Comparison of ENCODE assay signal across 14 cellular contexts in genomic region chr20:3732327-3733118, GRCh38. TPM values are rescaled to one million over a fixed set of nuclear protein-coding genes. Genes with fewer than 3 reads are reported as not detected.
DNase-seq lines count a peak whose midpoint lies in the region; ATAC-seq and TF ChIP-seq lines count a peak whose summit lies in the region.
"Had no signal": no experiment of that assay in that cellular context is flagged by ENCODE, and none has a peak within 500 bp of the region (broad histone marks: within the 10 kb centered on the region; RNA-seq: fewer than 3 reads in every experiment).

A gene with protein sequence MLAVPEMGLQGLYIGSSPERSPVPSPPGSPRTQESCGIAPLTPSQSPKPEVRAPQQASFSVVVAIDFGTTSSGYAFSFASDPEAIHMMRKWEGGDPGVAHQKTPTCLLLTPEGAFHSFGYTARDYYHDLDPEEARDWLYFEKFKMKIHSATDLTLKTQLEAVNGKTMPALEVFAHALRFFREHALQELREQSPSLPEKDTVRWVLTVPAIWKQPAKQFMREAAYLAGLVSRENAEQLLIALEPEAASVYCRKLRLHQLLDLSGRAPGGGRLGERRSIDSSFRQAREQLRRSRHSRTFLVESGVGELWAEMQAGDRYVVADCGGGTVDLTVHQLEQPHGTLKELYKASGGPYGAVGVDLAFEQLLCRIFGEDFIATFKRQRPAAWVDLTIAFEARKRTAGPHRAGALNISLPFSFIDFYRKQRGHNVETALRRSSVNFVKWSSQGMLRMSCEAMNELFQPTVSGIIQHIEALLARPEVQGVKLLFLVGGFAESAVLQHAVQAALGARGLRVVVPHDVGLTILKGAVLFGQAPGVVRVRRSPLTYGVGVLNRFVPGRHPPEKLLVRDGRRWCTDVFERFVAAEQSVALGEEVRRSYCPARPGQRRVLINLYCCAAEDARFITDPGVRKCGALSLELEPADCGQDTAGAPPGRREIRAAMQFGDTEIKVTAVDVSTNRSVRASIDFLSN (plus strand): TSS chr20:3732685. CDS start chr20:3738675, 5,990 bp downstream.

- TF ChIP-seq POLR2A in esophagus squamous epithelium (IDR thresholded peaks at IDR 0.05) (no peak), testis (IDR thresholded peaks at IDR 0.05) (no peak)

- no peak for TF ChIP-seq CTCF in WTC11 (IDR thresholded peaks at IDR 0.05)
- TF ChIP-seq CTCF in esophagus squamous epithelium (IDR thresholded peaks at IDR 0.05) = no peak
- TF ChIP-seq CTCF in lower lobe of right lung (IDR thresholded peaks at IDR 0.05) = no peak
- TF ChIP-seq CTCF in testis (IDR thresholded peaks at IDR 0.05) = no peak

- peaks cover 23% of the 10 kb centered on the region for H3K4me1 Mint-ChIP-seq in WTC11
- no peaks in the 10 kb centered on the region for H3K4me1 Mint-ChIP-seq in activated naive CD8-positive, alpha-beta T cell treated with anti-CD3 and anti-CD28 coated beads, Interleukin-2, amount 50 U/mL, for 24 hours

- H3K36me3 ChIP-seq in esophagus squamous epithelium = no peaks in the 10 kb centered on the region
- H3K36me3 ChIP-seq in lower lobe of right lung = peaks cover 4% of the 10 kb centered on the region
- no peaks in the 10 kb centered on the region for H3K36me3 ChIP-seq in testis (ENCODE audit: low read depth, missing control alignments)

- DNase-seq in WTC11 (ENCODE audit: low spot score) (peak; percentile 51), esophagus squamous epithelium (lab: John Stamatoyannopoulos, UW) (no peak), lower lobe of right lung (no peak), testis (no peak), NCI-H1436 treated with DMSO at 0.1 percent for 48 hours (lab: John Stamatoyannopoulos, UW) (no peak), occipital lobe (lab: John Stamatoyannopoulos, UW) (no peak)
- no peak for DNase-seq in activated naive CD8-positive, alpha-beta T cell treated with anti-CD3 and anti-CD28 coated beads, Interleukin-2, amount 50 U/mL, for 24 hours
- DNase-seq in activated CD4-positive, alpha-beta T cell treated with anti-CD3 and anti-CD28 coated beads, Interleukin-2, amount 50 U/mL, for 48 hours = no peak
- DNase-seq: activated gamma-delta T cell; effector memory CD8-positive, alpha-beta T cell; NCI-H146; PC-3; stimulated activated naive CD4-positive, alpha-beta T cell had no signal

- H3K27ac ChIP-seq in esophagus squamous epithelium (peak within 1 kb of the TSS; percentile 35 to 83 (median 68)), lower lobe of right lung (peak within 1 kb of the TSS; percentile 79), testis (peak within 1 kb of the TSS; percentile 32 to 41)

- POLR2A ChIA-PET in WTC11 (lab: Charles Lee) = interaction anchor here (0.5 to 0.8 kb wide), 4 partner anchors 13 to 1180 kb away, joined by 3 to 6 read pairs (median 4); partner anchors contain the start of gene ADISSP

- H3K9me3 Mint-ChIP-seq in WTC11 = no peaks in the 10 kb centered on the region
- H3K9me3 Mint-ChIP-seq in activated naive CD8-positive, alpha-beta T cell treated with anti-CD3 and anti-CD28 coated beads, Interleukin-2, amount 50 U/mL, for 24 hours = no peaks in the 10 kb centered on the region
- H3K9me3 Mint-ChIP-seq: effector memory CD8-positive, alpha-beta T cell; memory B cell had no signal

- H3K4me1 ChIP-seq in esophagus squamous epithelium (peaks cover 10 to 55% (median 16%) of the 10 kb centered on the region in 3 donors), lower lobe of right lung (peaks cover 66% of the 10 kb centered on the region), testis (peaks cover 4% of the 10 kb centered on the region)

- 0% methylated on average over 2 to 6 of the region's 67 CpGs for WGBS in esophagus squamous epithelium, 2 donors
- WGBS in testis, 2 donors = 5 to 28% methylated on average over 2 to 40 of the region's 67 CpGs

- peak; percentile 69 for ATAC-seq in WTC11
- ATAC-seq in lower lobe of right lung = peak in 1 of 2 donors; percentile 13
- no peak for ATAC-seq in activated naive CD8-positive, alpha-beta T cell treated with anti-CD3 and anti-CD28 coated beads, Interleukin-2, amount 50 U/mL, for 24 hours
- ATAC-seq: effector memory CD8-positive, alpha-beta T cell; PC-3 had no signal

- H3K4me3 ChIP-seq in esophagus squamous epithelium (peak within 1 kb of the TSS; percentile 12 to 64 (median 46)), lower lobe of right lung (peak within 1 kb of the TSS; percentile 62), testis (peak within 1 kb of the TSS; percentile 45 to 49)

- intact Hi-C loops in esophagus squamous epithelium (cut with DNase I) = no loop called here
- intact Hi-C loops in lower lobe of right lung (cut with DNase I) = no loop called here
- intact Hi-C loops in testis (cut with DNase I; ENCODE audit: low total_unique reads) = no loop called here

- H3K27me3 Mint-ChIP-seq in WTC11 (ENCODE audit: low read depth) = peaks cover 43% of the 10 kb centered on the region
- peaks cover 42% of the 10 kb centered on the region for H3K27me3 Mint-ChIP-seq in activated naive CD8-positive, alpha-beta T cell treated with anti-CD3 and anti-CD28 coated beads, Interleukin-2, amount 50 U/mL, for 24 hours

- H3K27me3 ChIP-seq in esophagus squamous epithelium (peaks cover 0 to 59% (median 2%) of the 10 kb centered on the region in 4 donors), lower lobe of right lung (ENCODE audit: low read depth) (peaks cover 22% of the 10 kb centered on the region), testis (no peaks in the 10 kb centered on the region)

- CTCF ChIA-PET in WTC11 (lab: Charles Lee) = interaction anchor here (0.7 to 5.5 kb wide), 16 partner anchors 9 to 122 kb away, joined by 3 to 43 read pairs (median 4); no protein-coding TSS in a partner anchor

- no peaks in the 10 kb centered on the region for H3K9me3 ChIP-seq in esophagus squamous epithelium
- H3K9me3 ChIP-seq in lower lobe of right lung = no peaks in the 10 kb centered on the region
- H3K9me3 ChIP-seq in testis = no peaks in the 10 kb centered on the region

- no peak within 1 kb of the TSS for H3K27ac Mint-ChIP-seq in WTC11
- H3K27ac Mint-ChIP-seq in activated naive CD8-positive, alpha-beta T cell treated with anti-CD3 and anti-CD28 coated beads, Interleukin-2, amount 50 U/mL, for 24 hours = no peak within 1 kb of the TSS
- H3K27ac Mint-ChIP-seq: effector memory CD8-positive, alpha-beta T cell; memory B cell had no signal

- no peaks in the 10 kb centered on the region for H3K36me3 Mint-ChIP-seq in WTC11
- H3K36me3 Mint-ChIP-seq in activated naive CD8-positive, alpha-beta T cell treated with anti-CD3 and anti-CD28 coated beads, Interleukin-2, amount 50 U/mL, for 24 hours (ENCODE audit: low read depth) = no peaks in the 10 kb centered on the region
- H3K36me3 Mint-ChIP-seq: memory B cell had no signal

- H3K4me3 Mint-ChIP-seq in WTC11 = peak within 1 kb of the TSS; percentile 64
- H3K4me3 Mint-ChIP-seq in activated naive CD8-positive, alpha-beta T cell treated with anti-CD3 and anti-CD28 coated beads, Interleukin-2, amount 50 U/mL, for 24 hours = no peak within 1 kb of the TSS
- H3K4me3 Mint-ChIP-seq: effector memory CD8-positive, alpha-beta T cell; memory B cell had no signal

TF ChIP-seq in WTC11, 78 proteins besides CTCF, POLR2A, EP300 and RAD21:
- TF ChIP-seq CREM (CRISPR knock-in tag; IDR thresholded peaks at IDR 0.05) = 0 out of 2 replicates have a peak, but pooled peaks have one; percentile 23
- TF ChIP-seq SMAD4 (CRISPR knock-in tag; IDR thresholded peaks at IDR 0.05) = no peak
- TF ChIP-seq, protein P1, sequence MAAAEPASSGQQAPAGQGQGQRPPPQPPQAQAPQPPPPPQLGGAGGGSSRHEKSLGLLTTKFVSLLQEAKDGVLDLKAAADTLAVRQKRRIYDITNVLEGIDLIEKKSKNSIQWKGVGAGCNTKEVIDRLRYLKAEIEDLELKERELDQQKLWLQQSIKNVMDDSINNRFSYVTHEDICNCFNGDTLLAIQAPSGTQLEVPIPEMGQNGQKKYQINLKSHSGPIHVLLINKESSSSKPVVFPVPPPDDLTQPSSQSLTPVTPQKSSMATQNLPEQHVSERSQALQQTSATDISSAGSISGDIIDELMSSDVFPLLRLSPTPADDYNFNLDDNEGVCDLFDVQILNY (CRISPR knock-in tag; IDR thresholded peaks at IDR 0.05) = peak; percentile 65
TF ChIP-seq in WTC11: peak in this region for 2.

RNA-seq across cellular contexts. Expression of the gene that starts here (rescaled TPM):
- total RNA-seq in WTC11 (2021) (6.3 to 8.5 TPM (median 8.2 TPM) in 3 replicates), esophagus squamous epithelium (1 to 10 TPM in 2 of 4 donors, under 1 TPM in 2; 0.64 to 4.6 (median 1.8) TPM), lower lobe of right lung (36.9 TPM), testis (10 to 100 TPM; 10.7 to 11.1 TPM), occipital lobe (1.7 TPM)
- 8.0 TPM for polyA plus RNA-seq in testis (ENCODE audit: insufficient read depth, low read depth, low replicate concordance)
- total RNA-seq: PC-3 had no signal
